11 cellular contexts compared by ENCODE assay signal in the genomic region with DNA sequence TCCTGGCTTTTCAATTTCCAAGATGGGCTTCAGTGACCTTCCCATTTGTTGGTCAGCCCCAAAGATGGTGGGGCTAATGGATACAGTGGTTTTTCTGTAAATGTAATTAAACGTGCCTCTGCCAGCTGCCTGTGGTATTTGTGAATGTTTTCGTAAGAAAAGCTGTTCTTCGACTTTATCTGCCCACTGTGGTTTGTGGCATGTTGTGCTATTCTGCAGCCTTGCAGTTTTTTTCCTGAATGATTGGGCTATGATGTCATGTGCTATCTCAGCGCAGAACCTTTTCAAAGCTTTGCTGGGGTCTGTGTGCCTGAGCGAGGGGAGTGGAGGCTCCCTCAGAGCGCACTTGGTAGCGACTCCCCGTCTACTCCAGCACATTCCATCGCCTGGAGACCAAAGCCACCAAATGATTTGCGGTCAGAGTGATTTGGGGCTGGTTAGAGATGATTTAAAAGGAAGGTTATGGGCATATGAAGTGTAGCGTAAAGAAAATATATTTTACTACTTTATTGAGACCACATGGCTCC.
DNase-seq lines count a peak whose midpoint lies in the region; ATAC-seq and TF ChIP-seq lines count a peak whose summit lies in the region.
"Had no signal": no experiment of that assay in that cellular context is flagged by ENCODE, and none has a peak within 500 bp of the region (broad histone marks: within the 10 kb centered on the region; RNA-seq: fewer than 3 reads in every experiment).

No MANE protein-coding gene starts in this region.

- peaks cover 11% of the 10 kb centered on the region for H3K4me1 Mint-ChIP-seq in activated CD8-positive, alpha-beta memory T cell treated with anti-CD3 and anti-CD28 coated beads, Interleukin-2, amount 10 ng/mL, durations not matched to agents 7 days and 5 days
- H3K4me1 Mint-ChIP-seq in activated T-helper 2 cell treated with anti-CD3 and anti-CD28 coated beads, Interferon-gamma antibody, Interleukin-2, Interleukin-4, amounts not matched to agents 10 μg/mL and 5 μg/mL and 100 μg/mL, durations not matched to agents 14 hours and 24 hours and 36 hours (ENCODE audit: low read depth): peaks cover 15% of the 10 kb centered on the region
- H3K4me1 Mint-ChIP-seq: central memory CD8-positive, alpha-beta T cell had no signal

- H3K27ac ChIP-seq in urinary bladder (ENCODE audit: low read depth): peak overlapping the region; percentile 42

- no peak overlapping the region for H3K4me3 Mint-ChIP-seq in activated CD8-positive, alpha-beta memory T cell treated with anti-CD3 and anti-CD28 coated beads, Interleukin-2, amount 10 ng/mL, durations not matched to agents 7 days and 5 days
- H3K4me3 Mint-ChIP-seq in activated T-helper 2 cell treated with anti-CD3 and anti-CD28 coated beads, Interferon-gamma antibody, Interleukin-2, Interleukin-4, amounts not matched to agents 10 μg/mL and 5 μg/mL and 100 μg/mL, durations not matched to agents 14 hours and 24 hours and 36 hours (ENCODE audit: low read depth): no peak overlapping the region
- H3K4me3 Mint-ChIP-seq: central memory CD8-positive, alpha-beta T cell had no signal

- peaks cover 2% of the 10 kb centered on the region for H3K4me1 ChIP-seq in urinary bladder (ENCODE audit: insufficient read depth)

- CTCF ChIA-PET in activated CD8-positive, alpha-beta memory T cell treated with anti-CD3 and anti-CD28 coated beads, Interleukin-2, amount 10 ng/mL, durations not matched to agents 7 days and 5 days (lab: Charles Lee): no interaction called here

- intact Hi-C loops in activated T-helper 2 cell treated with anti-CD3 and anti-CD28 coated beads, Interferon-gamma antibody, Interleukin-2, Interleukin-4, amounts not matched to agents 10 μg/mL and 5 μg/mL and 100 μg/mL, durations not matched to agents 14 hours and 24 hours and 36 hours (cut with micrococcal nuclease): loop anchor here (5.0 to 10.0 kb wide), 2 partner anchors 120 to 183 kb away; no protein-coding TSS in a partner anchor

- H3K27me3 ChIP-seq in kidney epithelial cell (ENCODE audit: control insufficient read depth, insufficient read depth, low read length): no peaks in the 10 kb centered on the region

- no peaks in the 10 kb centered on the region for H3K36me3 Mint-ChIP-seq in activated CD8-positive, alpha-beta memory T cell treated with anti-CD3 and anti-CD28 coated beads, Interleukin-2, amount 10 ng/mL, durations not matched to agents 7 days and 5 days
- no peaks in the 10 kb centered on the region for H3K36me3 Mint-ChIP-seq in activated T-helper 2 cell treated with anti-CD3 and anti-CD28 coated beads, Interferon-gamma antibody, Interleukin-2, Interleukin-4, amounts not matched to agents 10 μg/mL and 5 μg/mL and 100 μg/mL, durations not matched to agents 14 hours and 24 hours and 36 hours (ENCODE audit: low read depth)

- ATAC-seq in activated CD8-positive, alpha-beta memory T cell treated with anti-CD3 and anti-CD28 coated beads, Interleukin-2, amount 10 ng/mL, durations not matched to agents 7 days and 5 days: peak; percentile 45
- no peak for ATAC-seq in HG03354 (IDR thresholded peaks at IDR 0.05; ENCODE audit: poor library complexity, severe bottlenecking, unreplicated experiment)
- no peak for ATAC-seq in GM18502 (IDR thresholded peaks at IDR 0.05; ENCODE audit: poor library complexity, unreplicated experiment)
- ATAC-seq in GM18505 (IDR thresholded peaks at IDR 0.05; ENCODE audit: unreplicated experiment): no peak

- WGBS in urinary bladder: 16% methylated on average over 11 of the region's 11 CpGs

- no peaks in the 10 kb centered on the region for H3K9me3 Mint-ChIP-seq in activated CD8-positive, alpha-beta memory T cell treated with anti-CD3 and anti-CD28 coated beads, Interleukin-2, amount 10 ng/mL, durations not matched to agents 7 days and 5 days (ENCODE audit: low read depth)
- H3K9me3 Mint-ChIP-seq in activated T-helper 2 cell treated with anti-CD3 and anti-CD28 coated beads, Interferon-gamma antibody, Interleukin-2, Interleukin-4, amounts not matched to agents 10 μg/mL and 5 μg/mL and 100 μg/mL, durations not matched to agents 14 hours and 24 hours and 36 hours: no peaks in the 10 kb centered on the region
- H3K9me3 Mint-ChIP-seq: central memory CD8-positive, alpha-beta T cell had no signal

- H3K27me3 Mint-ChIP-seq in activated CD8-positive, alpha-beta memory T cell treated with anti-CD3 and anti-CD28 coated beads, Interleukin-2, amount 10 ng/mL, durations not matched to agents 7 days and 5 days: peaks cover 78% of the 10 kb centered on the region
- peaks cover 72% of the 10 kb centered on the region for H3K27me3 Mint-ChIP-seq in activated T-helper 2 cell treated with anti-CD3 and anti-CD28 coated beads, Interferon-gamma antibody, Interleukin-2, Interleukin-4, amounts not matched to agents 10 μg/mL and 5 μg/mL and 100 μg/mL, durations not matched to agents 14 hours and 24 hours and 36 hours (ENCODE audit: low read depth)

- DNase-seq in activated CD8-positive, alpha-beta memory T cell treated with anti-CD3 and anti-CD28 coated beads, Interleukin-2, amount 10 ng/mL, durations not matched to agents 7 days and 5 days: peak; percentile 52
- no peak for DNase-seq in activated CD8-positive, alpha-beta memory T cell treated with anti-CD3 and anti-CD28 coated beads, Interleukin-2, amount 50 U/mL, for 4 hours
- peak; percentile 13 for DNase-seq in activated T-helper 2 cell treated with anti-CD3 and anti-CD28 coated beads, Interferon-gamma antibody, Interleukin-2, Interleukin-4, amounts not matched to agents 10 μg/mL and 5 μg/mL and 100 μg/mL, durations not matched to agents 14 hours and 24 hours and 36 hours (ENCODE audit: low spot score)
- DNase-seq in kidney epithelial cell (ENCODE audit: low read depth): peak; percentile 98
- DNase-seq: small intestine had no signal

- TF ChIP-seq CTCF in kidney epithelial cell (IDR thresholded peaks at IDR 0.05; ENCODE audit: insufficient read depth, low read length, poor library complexity, severe bottlenecking): no peak

- TF ChIP-seq POLR2A in GM18505 (IDR thresholded peaks at IDR 0.05; ENCODE audit: borderline replicate concordance, extremely low read depth, insufficient read depth, insufficient read length): no peak

- no peaks in the 10 kb centered on the region for H3K36me3 ChIP-seq in kidney epithelial cell (ENCODE audit: control insufficient read depth, insufficient read depth, low read length)
- H3K36me3 ChIP-seq in urinary bladder (ENCODE audit: insufficient read depth): no peaks in the 10 kb centered on the region

- H3K4me3 ChIP-seq in kidney epithelial cell (ENCODE audit: low read depth, low read length): no peak overlapping the region
- no peak overlapping the region for H3K4me3 ChIP-seq in urinary bladder (ENCODE audit: low read depth, low read length)

- no peak overlapping the region for H3K27ac Mint-ChIP-seq in activated CD8-positive, alpha-beta memory T cell treated with anti-CD3 and anti-CD28 coated beads, Interleukin-2, amount 10 ng/mL, durations not matched to agents 7 days and 5 days
- no peak overlapping the region for H3K27ac Mint-ChIP-seq in activated T-helper 2 cell treated with anti-CD3 and anti-CD28 coated beads, Interferon-gamma antibody, Interleukin-2, Interleukin-4, amounts not matched to agents 10 μg/mL and 5 μg/mL and 100 μg/mL, durations not matched to agents 14 hours and 24 hours and 36 hours
- H3K27ac Mint-ChIP-seq: CD14-positive monocyte had no signal
